ENCODE assay signal across 7 cellular contexts in genomic region chr4:3943051-3943450, GRCh38.
DNase-seq lines count a peak whose midpoint lies in the region; ATAC-seq, FAIRE-seq and TF ChIP-seq lines count a peak whose summit lies in the region.
"Not testable (repeated sequence)": the region's sequence is repeated elsewhere in the genome, so short reads cannot be mapped to it uniquely, and the experiment has no call there.

No MANE protein-coding gene starts in this region.

- not testable (repeated sequence) for TF ChIP-seq RAD21 in HepG2 (CRISPR knock-in tag; IDR thresholded peaks at IDR 0.05)

- not testable (repeated sequence) for TF ChIP-seq EP300 in HepG2 (IDR thresholded peaks at IDR 0.05; ENCODE audit: low read depth in 2 of 2, low read length in 2 of 2); HepG2 (CRISPR knock-in tag; IDR thresholded peaks at IDR 0.05; ENCODE audit: borderline replicate concordance)

- DNase-seq in GM23248 (peak; percentile 19), fibroblast of peridontal ligament (ENCODE audit: extremely low read depth) (peak; percentile 38)
- DNase-seq in PC-3; HepG2 (ENCODE audit: low spot score); neuronal stem cell (ENCODE audit: low spot score): not testable (repeated sequence)

- peak overlapping the region; percentile 21 for H3K27ac Mint-ChIP-seq in stimulated activated naive CD8-positive, alpha-beta T cell treated with anti-CD3 and anti-CD28 coated beads, Interleukin-15, Interleukin-2, amounts not matched to agents 100 ng/mL and 50 ng/mL, for 24 hours

- H2BK15ac ChIP-seq in neuronal stem cell (ENCODE audit: low read length) = not testable (repeated sequence)

- TF ChIP-seq POLR2A in HepG2 (IDR thresholded peaks at IDR 0.05; ENCODE audit: insufficient read depth in 1 of 2, low read depth in 2 of 2, low read length in 2 of 2) = not testable (repeated sequence)

- H3K9me2 ChIP-seq in GM23248 (ENCODE audit: insufficient read depth); PC-3 (replicated peaks; ENCODE audit: low read length): not testable (repeated sequence)

- H3K4me1 Mint-ChIP-seq in stimulated activated naive CD8-positive, alpha-beta T cell treated with anti-CD3 and anti-CD28 coated beads, Interleukin-15, Interleukin-2, amounts not matched to agents 100 ng/mL and 50 ng/mL, for 24 hours (ENCODE audit: low read depth) = not testable (repeated sequence)

- not testable (repeated sequence) for H3K36me3 ChIP-seq in BLaER1 treated with 17β-estradiol and CSF1 and Interleukin-3, amounts not matched to agents 10 nM and 100 nM; GM23248 (ENCODE audit: low read depth); PC-3 (ENCODE audit: low read depth, low read length); HepG2 (replicated peaks in 1 of 2; ENCODE audit: control insufficient read depth in 1 of 2, insufficient read depth in 2 of 2, low read length in 2 of 2); neuronal stem cell (replicated peaks in 1 of 2; ENCODE audit: control insufficient read depth in 2 of 2, insufficient read depth in 2 of 2, low read length in 2 of 2)

- intact Hi-C loops in PC-3 (cut with micrococcal nuclease); HepG2 (cut with micrococcal nuclease; ENCODE audit: unreplicated experiment): not testable (repeated sequence)

- not testable (repeated sequence) for H4K20me1 ChIP-seq in BLaER1 treated with 17β-estradiol and CSF1 and Interleukin-3, amounts not matched to agents 10 nM and 100 nM; GM23248 (ENCODE audit: insufficient read depth); PC-3 (ENCODE audit: low read length); HepG2 (ENCODE audit: insufficient read depth, low read length)

- H4K91ac ChIP-seq in neuronal stem cell (ENCODE audit: low read depth, low read length, poor library complexity) = not testable (repeated sequence)

- WGBS in GM23248 (ENCODE audit: low coverage in 1 of 2, low lambda C conversion rate in 2 of 2, missing lambda C conversion rate in 2 of 2), 2 experiments = 37 to 50% methylated on average over 6 to 8 of the region's 8 CpGs
- 78% methylated on average over 7 of the region's 8 CpGs for WGBS in HepG2 (ENCODE audit: low lambda C conversion rate)
- WGBS in neuronal stem cell (ENCODE audit: extremely low coverage in 2 of 2, insufficient read length in 2 of 2, insufficient replicate concordance in 1 of 2), 2 donors = no CpG with 5 or more reads among the region's 8 CpGs

- H3K4me3 ChIP-seq in BLaER1 treated with 17β-estradiol and CSF1 and Interleukin-3, amounts not matched to agents 10 nM and 100 nM; GM23248; PC-3 (ENCODE audit: low read length); HepG2 (replicated peaks in 1 of 3; ENCODE audit: insufficient read depth in 1 of 3, low read depth in 2 of 3, low read length in 3 of 3); neuronal stem cell (ENCODE audit: low read length in 2 of 2): not testable (repeated sequence)

- H2BK5ac ChIP-seq in neuronal stem cell (ENCODE audit: low read length) = not testable (repeated sequence)

- H2AFZ ChIP-seq in GM23248; PC-3 (ENCODE audit: low read length); HepG2 (ENCODE audit: low read length); neuronal stem cell (ENCODE audit: low read length): not testable (repeated sequence)

- H3K27me3 ChIP-seq in BLaER1 treated with 17β-estradiol and CSF1 and Interleukin-3, amounts not matched to agents 10 nM and 100 nM; GM23248 (replicated peaks; ENCODE audit: insufficient read depth); PC-3 (ENCODE audit: low read length); HepG2 (ENCODE audit: control insufficient read depth in 1 of 2, insufficient read depth in 2 of 2, low read length in 2 of 2); neuronal stem cell (ENCODE audit: control insufficient read depth in 3 of 3, insufficient read depth in 3 of 3, low read depth in 1 of 3, low read length in 3 of 3): not testable (repeated sequence)

- not testable (repeated sequence) for H4K8ac ChIP-seq in neuronal stem cell (ENCODE audit: low read depth, low read length)

- not testable (repeated sequence) for H3K14ac ChIP-seq in neuronal stem cell (ENCODE audit: low read length)

- peaks cover 0 to 15% (median 6%) of the 10 kb centered on the region in 10 experiments; a peak in 11 of 20 replicates for H3K4me1 ChIP-seq in BLaER1 treated with 17β-estradiol and CSF1 and Interleukin-3, amounts not matched to agents 10 nM and 100 nM
- H3K4me1 ChIP-seq in GM23248 (ENCODE audit: insufficient read depth); PC-3 (ENCODE audit: insufficient read depth, low read length); HepG2 (ENCODE audit: insufficient read depth, low read length); neuronal stem cell (ENCODE audit: control insufficient read depth in 2 of 2, insufficient read depth in 1 of 2, low read depth in 1 of 2, low read length in 2 of 2): not testable (repeated sequence)

- peak overlapping the region in 6 of 11 experiments; percentile 27 to 50 (median 32); a peak in 5 of 22 replicates for H3K4me2 ChIP-seq in BLaER1 treated with 17β-estradiol and CSF1 and Interleukin-3, amounts not matched to agents 10 nM and 100 nM
- not testable (repeated sequence) for H3K4me2 ChIP-seq in GM23248 (ENCODE audit: unreplicated experiment); HepG2 (ENCODE audit: low read depth, low read length); neuronal stem cell (ENCODE audit: insufficient read depth, low read length, poor library complexity, severe bottlenecking)
- H3K4me2 ChIP-seq in PC-3 (ENCODE audit: low read length) = peak overlapping the region; percentile 59

- not testable (repeated sequence) for H3K9ac ChIP-seq in BLaER1 treated with 17β-estradiol and CSF1 and Interleukin-3, amounts not matched to agents 10 nM and 100 nM; GM23248; PC-3 (ENCODE audit: low read length); HepG2 (ENCODE audit: insufficient read depth, low read depth, low read length)
- H3K9ac ChIP-seq in neuronal stem cell (ENCODE audit: low read depth, low read length, poor library complexity) = peak overlapping the region; percentile 60

- not testable (repeated sequence) for H3K36me3 Mint-ChIP-seq in stimulated activated naive CD8-positive, alpha-beta T cell treated with anti-CD3 and anti-CD28 coated beads, Interleukin-15, Interleukin-2, amounts not matched to agents 100 ng/mL and 50 ng/mL, for 24 hours (ENCODE audit: low read depth)

- not testable (repeated sequence) for FAIRE-seq in HepG2 (lab: Jason Lieb, UNC)

- not testable (repeated sequence) for BruUV-seq in PC-3 (replicated peaks; lab: Mats Ljungman, UMichigan)
- TSS peak; percentile 37 for BruUV-seq in HepG2 (replicated peaks; lab: Mats Ljungman, UMichigan)

- H2BK120ac ChIP-seq in neuronal stem cell (ENCODE audit: low read depth, low read length) = not testable (repeated sequence)

- POLR2A ChIA-PET in PC-3 (lab: Charles Lee; ENCODE audit: unreplicated experiment); HepG2 (lab: Yijun Ruan, JAX): not testable (repeated sequence)

- H2BK12ac ChIP-seq in neuronal stem cell (ENCODE audit: low read length) = not testable (repeated sequence)

- H3K9me3 ChIP-seq in BLaER1 treated with 17β-estradiol and CSF1 and Interleukin-3, amounts not matched to agents 10 nM and 100 nM (replicated peaks in 1 of 11); GM23248 (ENCODE audit: low read depth); PC-3 (ENCODE audit: low read length); HepG2 (ENCODE audit: low read length); neuronal stem cell (replicated peaks in 1 of 2; ENCODE audit: control insufficient read depth in 2 of 2, insufficient read depth in 1 of 2, low read depth in 1 of 2, low read length in 2 of 2): not testable (repeated sequence)

- in situ Hi-C loops in GM23248 (cut with MboI); HepG2 (cut with HindIII; ENCODE audit: extremely low pct_ligation_motif_present, low pct_unique_long_range_greater_than_20kb): not testable (repeated sequence)

- H3K23ac ChIP-seq in neuronal stem cell (ENCODE audit: low read depth, low read length, poor library complexity) = not testable (repeated sequence)

- not testable (repeated sequence) for H3K79me2 ChIP-seq in GM23248 (ENCODE audit: insufficient read depth); PC-3 (ENCODE audit: low read length); HepG2 (ENCODE audit: insufficient read depth, low read length)

- H3K27me3 Mint-ChIP-seq in stimulated activated naive CD8-positive, alpha-beta T cell treated with anti-CD3 and anti-CD28 coated beads, Interleukin-15, Interleukin-2, amounts not matched to agents 100 ng/mL and 50 ng/mL, for 24 hours = not testable (repeated sequence)

- not testable (repeated sequence) for H2AK5ac ChIP-seq in neuronal stem cell (ENCODE audit: low read depth, low read length)

- not testable (repeated sequence) for H3K4ac ChIP-seq in neuronal stem cell (ENCODE audit: low read length)

- CTCF ChIA-PET in PC-3 (lab: Charles Lee) = interaction anchor here (1.1 kb wide), 1 partner anchor 11 kb away, joined by 4 read pairs; no protein-coding TSS in a partner anchor
- CTCF ChIA-PET in HepG2 (lab: Yijun Ruan, JAX; ENCODE audit: low intra/inter-chr PET ratio, low total read pairs) = not testable (repeated sequence)

- not testable (repeated sequence) for H3K79me1 ChIP-seq in neuronal stem cell (ENCODE audit: low read depth, low read length)

- H3F3A ChIP-seq in GM23248 (ENCODE audit: insufficient read depth); PC-3 (ENCODE audit: low read length, unreplicated experiment): not testable (repeated sequence)

- H3K4me3 Mint-ChIP-seq in stimulated activated naive CD8-positive, alpha-beta T cell treated with anti-CD3 and anti-CD28 coated beads, Interleukin-15, Interleukin-2, amounts not matched to agents 100 ng/mL and 50 ng/mL, for 24 hours = not testable (repeated sequence)

- H3K18ac ChIP-seq in neuronal stem cell (ENCODE audit: low read length) = not testable (repeated sequence)

- not testable (repeated sequence) for TF ChIP-seq CTCF in PC-3 (conservative IDR thresholded peaks at IDR 0.05; ENCODE audit: low read depth, low read length); HepG2 (CRISPR knock-in tag; IDR thresholded peaks at IDR 0.05)

- ATAC-seq in PC-3, HepG2: not testable (repeated sequence)

- not testable (repeated sequence) for H3K9me3 Mint-ChIP-seq in stimulated activated naive CD8-positive, alpha-beta T cell treated with anti-CD3 and anti-CD28 coated beads, Interleukin-15, Interleukin-2, amounts not matched to agents 100 ng/mL and 50 ng/mL, for 24 hours

- not testable (repeated sequence) for H3K27ac ChIP-seq in BLaER1 treated with 17β-estradiol and CSF1 and Interleukin-3, amounts not matched to agents 10 nM and 100 nM; GM23248; PC-3 (ENCODE audit: low read length); HepG2 (ENCODE audit: extremely low read length, insufficient read depth, low read length); neuronal stem cell (replicated peaks; ENCODE audit: low read length)
